14 cellular contexts compared by ENCODE assay signal in genomic region chr1:244187310-244187709, GRCh38.
"Had no signal": no experiment of that assay in that cellular context is flagged by ENCODE, and none has a peak within 500 bp of the region (broad histone marks: within the 10 kb centered on the region; RNA-seq: fewer than 3 reads in every experiment).

No MANE protein-coding gene starts in this region.

- H3K36me3 ChIP-seq: brain microvascular endothelial cell, left lung, pancreas, tibial nerve had no signal

- H3K4me3 ChIP-seq: left lung, pancreas, tibial nerve had no signal

- H3K27ac ChIP-seq: brain microvascular endothelial cell, left lung, tibial nerve had no signal

- H3K9me3 ChIP-seq: pancreas had no signal

- ATAC-seq: left lung; stimulated activated memory B cell treated with anti-CD40 and anti-IgM and Interleukin-4, amounts not matched to agents 10 μg/mL and 1 μg/mL and 100 μg/mL, for 72 hours had no signal

- DNase-seq: activated CD4-positive, alpha-beta T cell treated with anti-CD3 and anti-CD28 coated beads, Interleukin-2, amount 10 ng/mL, durations not matched to agents 7 days and 5 days; activated CD4-positive, CD25-positive, alpha-beta regulatory T cell; activated naive CD4-positive, alpha-beta T cell treated with anti-CD3 and anti-CD28 coated beads, Interleukin-2, amount 50 U/mL, for 16 hours; brain microvascular endothelial cell; cerebellar nuclear complex; dermis blood vessel endothelial cell; endodermal cell; erythroblast; stimulated activated CD4-positive, alpha-beta T cell treated with anti-CD3 and anti-CD28 coated beads, Interleukin-1b, Interleukin-23, amount 100 ng/mL, for 48 hours; T-helper 2 cell had no signal

- H3K27me3 ChIP-seq: brain microvascular endothelial cell, left lung, pancreas, tibial nerve had no signal

- H3K4me1 ChIP-seq: left lung, pancreas, tibial nerve had no signal
